In genomic region chr11:128555606-128556005, GRCh38 we compare ENCODE assay signal across 14 cellular contexts. TPM values are rescaled to one million over a fixed set of nuclear protein-coding genes. Genes with fewer than 3 reads are reported as not detected.
DNase-seq lines count a peak whose midpoint lies in the region; ATAC-seq and TF ChIP-seq lines count a peak whose summit lies in the region.
"Had no signal": no experiment of that assay in that cellular context is flagged by ENCODE, and none has a peak within 500 bp of the region (broad histone marks: within the 10 kb centered on the region; RNA-seq: fewer than 3 reads in every experiment).

No MANE protein-coding gene starts in this region.

- peaks cover 1% of the 10 kb centered on the region for H3K36me3 Mint-ChIP-seq in CD4-positive, CD25-positive, alpha-beta regulatory T cell
- H3K36me3 Mint-ChIP-seq in activated CD8-positive, alpha-beta T cell treated with anti-CD3 and anti-CD28 coated beads, Interleukin-2, amount 10 ng/mL, durations not matched to agents 7 days and 5 days (ENCODE audit: low read depth): no peaks in the 10 kb centered on the region

- peak; percentile 55 for TF ChIP-seq CTCF in HFF-Myc (IDR thresholded peaks at IDR 0.05; ENCODE audit: low read depth, low read length, missing control alignments)
- peak; percentile 41 for TF ChIP-seq CTCF in lower lobe of right lung (IDR thresholded peaks at IDR 0.05)

- H3K9me3 Mint-ChIP-seq in CD4-positive, CD25-positive, alpha-beta regulatory T cell: no peaks in the 10 kb centered on the region
- H3K9me3 Mint-ChIP-seq in activated CD8-positive, alpha-beta T cell treated with anti-CD3 and anti-CD28 coated beads, Interleukin-2, amount 10 ng/mL, durations not matched to agents 7 days and 5 days (ENCODE audit: insufficient read depth): no peaks in the 10 kb centered on the region
- H3K9me3 Mint-ChIP-seq: activated B cell treated with CpG ODN at 0.5 μM for 24 hours had no signal

- no peak overlapping the region for H3K4me3 Mint-ChIP-seq in CD4-positive, CD25-positive, alpha-beta regulatory T cell
- H3K4me3 Mint-ChIP-seq in activated CD8-positive, alpha-beta T cell treated with anti-CD3 and anti-CD28 coated beads, Interleukin-2, amount 10 ng/mL, durations not matched to agents 7 days and 5 days: no peak overlapping the region
- H3K4me3 Mint-ChIP-seq: activated B cell treated with CpG ODN at 0.5 μM for 24 hours had no signal

- in situ Hi-C loops in T47D (cut with HindIII; ENCODE audit: low pct_unique_long_range_greater_than_20kb, low sequenced_read_pairs): no loop called here

- H3K27ac ChIP-seq in CD4-positive, CD25-positive, alpha-beta regulatory T cell (ENCODE audit: insufficient read depth, low read length, poor library complexity, severe bottlenecking): no peak overlapping the region
- H3K27ac ChIP-seq in lower lobe of right lung: no peak overlapping the region
- H3K27ac ChIP-seq: left lung had no signal

- ATAC-seq in CD4-positive, CD25-positive, alpha-beta regulatory T cell (ENCODE audit: low read depth in 2 of 2): no peak
- ATAC-seq in lower lobe of right lung: no peak
- no peak for ATAC-seq in HG03354 (IDR thresholded peaks at IDR 0.05; ENCODE audit: poor library complexity, severe bottlenecking, unreplicated experiment)
- no peak for ATAC-seq in activated CD8-positive, alpha-beta T cell treated with anti-CD3 and anti-CD28 coated beads, Interleukin-2, amount 10 ng/mL, durations not matched to agents 7 days and 5 days
- ATAC-seq: left lung had no signal

- intact Hi-C loops in lower lobe of right lung (cut with DNase I): no loop called here

- H3K4me3 ChIP-seq in CD4-positive, CD25-positive, alpha-beta regulatory T cell (ENCODE audit: low read depth, low read length): no peak overlapping the region
- H3K4me3 ChIP-seq in HFF-Myc (replicated peaks; ENCODE audit: low read depth, low read length) (no peak overlapping the region), lower lobe of right lung (no peak overlapping the region)
- H3K4me3 ChIP-seq: left lung, uterus had no signal

- peak overlapping the region in 2 of 3 donors; percentile 55 to 97 for H3K27ac Mint-ChIP-seq in CD4-positive, CD25-positive, alpha-beta regulatory T cell
- H3K27ac Mint-ChIP-seq in activated CD8-positive, alpha-beta T cell treated with anti-CD3 and anti-CD28 coated beads, Interleukin-2, amount 10 ng/mL, durations not matched to agents 7 days and 5 days: no peak overlapping the region

- no peaks in the 10 kb centered on the region for H3K27me3 ChIP-seq in CD4-positive, CD25-positive, alpha-beta regulatory T cell (ENCODE audit: control insufficient read depth, insufficient read depth, low read length)
- H3K27me3 ChIP-seq in lower lobe of right lung (ENCODE audit: low read depth): no peaks in the 10 kb centered on the region
- H3K27me3 ChIP-seq: left lung, uterus had no signal

- no peaks in the 10 kb centered on the region for H3K27me3 Mint-ChIP-seq in CD4-positive, CD25-positive, alpha-beta regulatory T cell
- H3K27me3 Mint-ChIP-seq in activated CD8-positive, alpha-beta T cell treated with anti-CD3 and anti-CD28 coated beads, Interleukin-2, amount 10 ng/mL, durations not matched to agents 7 days and 5 days (ENCODE audit: low read depth): no peaks in the 10 kb centered on the region
- H3K27me3 Mint-ChIP-seq: activated B cell treated with CpG ODN at 0.5 μM for 24 hours had no signal

- DNase-seq in CD4-positive, CD25-positive, alpha-beta regulatory T cell: no peak
- DNase-seq in HFF-Myc (ENCODE audit: extremely low read depth, low read depth) (no peak), T47D (ENCODE audit: low read depth in 1 of 2, low spot score in 1 of 2) (peak; percentile 43 to 51), lower lobe of right lung (no peak), CD1c-positive myeloid dendritic cell (ENCODE audit: extremely low spot score) (no peak), SW 1271 (lab: John Stamatoyannopoulos, UW) (no peak)
- DNase-seq in activated CD8-positive, alpha-beta T cell treated with anti-CD3 and anti-CD28 coated beads, Interleukin-2, amount 10 ng/mL, durations not matched to agents 7 days and 5 days: no peak
- DNase-seq: activated B cell treated with CpG ODN at 0.5 μM for 24 hours; aorta; left lung; NCI-H1930; stimulated activated CD4-positive, alpha-beta T cell treated with anti-CD3 and anti-CD28 coated beads, Interleukin-4, amount 100 ng/mL, for 1 hour; uterus had no signal

- CTCF ChIA-PET in activated CD8-positive, alpha-beta T cell treated with anti-CD3 and anti-CD28 coated beads, Interleukin-2, amount 10 ng/mL, durations not matched to agents 7 days and 5 days (lab: Charles Lee): interaction anchor here (0.9 to 5.0 kb wide), 4 partner anchors 24 to 265 kb away, joined by 3 to 29 read pairs (median 16); no protein-coding TSS in a partner anchor

- no peaks in the 10 kb centered on the region for H3K36me3 ChIP-seq in CD4-positive, CD25-positive, alpha-beta regulatory T cell (ENCODE audit: control insufficient read depth, insufficient read depth, low read length)
- H3K36me3 ChIP-seq in lower lobe of right lung: no peaks in the 10 kb centered on the region
- H3K36me3 ChIP-seq: left lung, uterus had no signal

- H3K4me1 ChIP-seq in CD4-positive, CD25-positive, alpha-beta regulatory T cell (ENCODE audit: control insufficient read depth, insufficient read depth, low read length, poor library complexity, severe bottlenecking): peaks cover 41% of the 10 kb centered on the region
- peaks cover 36% of the 10 kb centered on the region for H3K4me1 ChIP-seq in lower lobe of right lung
- H3K4me1 ChIP-seq: uterus had no signal

- POLR2A ChIA-PET in activated CD8-positive, alpha-beta T cell treated with anti-CD3 and anti-CD28 coated beads, Interleukin-2, amount 10 ng/mL, durations not matched to agents 7 days and 5 days (lab: Charles Lee): interaction anchor here (0.6 to 0.7 kb wide), 2 partner anchors 36 to 73 kb away, joined by 3 to 4 read pairs; no protein-coding TSS in a partner anchor

- peaks cover 46 to 78% (median 53%) of the 10 kb centered on the region in 4 donors for H3K4me1 Mint-ChIP-seq in CD4-positive, CD25-positive, alpha-beta regulatory T cell
- peaks cover 47% of the 10 kb centered on the region for H3K4me1 Mint-ChIP-seq in activated CD8-positive, alpha-beta T cell treated with anti-CD3 and anti-CD28 coated beads, Interleukin-2, amount 10 ng/mL, durations not matched to agents 7 days and 5 days (ENCODE audit: low read depth)

- H3K9me3 ChIP-seq in CD4-positive, CD25-positive, alpha-beta regulatory T cell (ENCODE audit: control insufficient read depth in 2 of 2, low read length in 2 of 2): no peaks in the 10 kb centered on the region
- H3K9me3 ChIP-seq in lower lobe of right lung: no peaks in the 10 kb centered on the region
- H3K9me3 ChIP-seq: left lung, uterus had no signal

RNA-seq across cellular contexts. Expression of gene ETS1, which starts 31.8 kb away (rescaled TPM):
- 1,033 TPM for total RNA-seq in CD4-positive, CD25-positive, alpha-beta regulatory T cell
- 100 to 1,000 TPM; 489 to 636 (median 541) TPM for polyA plus RNA-seq in CD4-positive, CD25-positive, alpha-beta regulatory T cell
- total RNA-seq in lower lobe of right lung: 123 TPM
- 100 to 1,000 TPM; 456 to 467 TPM for total RNA-seq in activated CD8-positive, alpha-beta T cell treated with anti-CD3 and anti-CD28 coated beads, Interleukin-2, amount 10 ng/mL, durations not matched to agents 7 days and 5 days

Comparison
In these comparisons a context has a peak if more than half of its experiments do, and no peak if none do; other contexts are left out.
1. DNase-seq: peak in T47D (2 of 2); none in CD4-positive, CD25-positive, alpha-beta regulatory T cell (0 of 3), HFF-Myc (single experiment), lower lobe of right lung (single experiment), CD1c-positive myeloid dendritic cell (single experiment), SW 1271 (0 of 2) and activated CD8-positive, alpha-beta T cell treated with anti-CD3 and anti-CD28 coated beads, Interleukin-2, amount 10 ng/mL, durations not matched to agents 7 days and 5 days (single experiment).